Comparison of ENCODE assay signal across 1 cellular context in genomic region chr16:66872927-66873684, GRCh38.
TF ChIP-seq lines count a peak whose summit lies in the region.

No MANE protein-coding gene starts in this region.

TF ChIP-seq in GM12878, 131 proteins besides CTCF, POLR2A, EP300 and RAD21 (continued from another document):
- TF ChIP-seq RELB (IDR thresholded peaks at IDR 0.05; ENCODE audit: low read depth) (peak; percentile 76), CHD4 (IDR thresholded peaks at IDR 0.05) (no peak), SMAD5 (IDR thresholded peaks at IDR 0.05; ENCODE audit: low read depth) (no peak), TAF1 (IDR thresholded peaks at IDR 0.05; ENCODE audit: borderline replicate concordance, low read depth, low read length) (no peak), ZBTB4 (CRISPR knock-in tag; IDR thresholded peaks at IDR 0.05) (no peak), EGR1 (IDR thresholded peaks at IDR 0.05; ENCODE audit: borderline replicate concordance in 1 of 2, low read depth in 2 of 2, low read length in 2 of 2) (peak in 1 of 2 experiments; percentile 60; a peak in 2 of 3 replicates), ZNF274 (IDR thresholded peaks at IDR 0.05; ENCODE audit: insufficient read depth, insufficient read length) (no peak), STAT3 (IDR thresholded peaks at IDR 0.05; ENCODE audit: low read depth, low read length) (no peak), BACH1 (IDR thresholded peaks at IDR 0.05; ENCODE audit: borderline replicate concordance) (peak; percentile 66; the same call in 1 of the 2 replicates), MEF2A (IDR thresholded peaks at IDR 0.05; ENCODE audit: insufficient read depth, low read depth, low read length) (peak; percentile 70), MAX (IDR thresholded peaks at IDR 0.05; ENCODE audit: low read depth, low read length) (peak; percentile 62; the same call in 1 of the 2 replicates), ZNF217 (IDR thresholded peaks at IDR 0.05) (no peak), HCFC1 (IDR thresholded peaks at IDR 0.05; ENCODE audit: low read length) (no peak), LARP7 (IDR thresholded peaks at IDR 0.05) (peak; percentile 86)
